1 cellular context compared by ENCODE assay signal in genomic region chr6:5520796-5521195, GRCh38.
TF ChIP-seq lines count a peak whose summit lies in the region.

No MANE protein-coding gene starts in this region.

TF ChIP-seq in K562, 482 proteins besides CTCF, POLR2A, EP300 and RAD21 (continued from another document):
- TF ChIP-seq PBX2 (CRISPR knock-in tag; IDR thresholded peaks at IDR 0.05; ENCODE audit: low read depth) (no peak), PBX2 (tag; conservative IDR thresholded peaks at IDR 0.05; ENCODE audit: low read depth) (peak; percentile 74; the same call in 1 of the 2 replicates), ZNF76 (CRISPR knock-in tag; IDR thresholded peaks at IDR 0.05; ENCODE audit: borderline replicate concordance) (no peak), MEIS2 (IDR thresholded peaks at IDR 0.05; ENCODE audit: partially characterized antibody) (peak; percentile 71)
